ENCODE assay signal across 14 cellular contexts in genomic region chr14:69999246-69999645, GRCh38.
A peak's percentile ranks its signal among the peaks of the same experiment; 100 is the strongest.
DNase-seq lines count a peak whose midpoint lies in the region; ATAC-seq, FAIRE-seq and TF ChIP-seq lines count a peak whose summit lies in the region.
"Had no signal": no experiment of that assay in that cellular context is flagged by ENCODE, and none has a peak within 500 bp of the region (broad histone marks: within the 10 kb centered on the region; RNA-seq: fewer than 3 reads in every experiment).

No MANE protein-coding gene starts in this region.

- H3K36me3 ChIP-seq in adipocyte (ENCODE audit: control insufficient read depth, insufficient read depth, low read length, severe bottlenecking) (peaks cover 3% of the 10 kb centered on the region), keratinocyte (ENCODE audit: control insufficient read depth in 2 of 2, extremely low read depth in 1 of 2, insufficient read depth in 2 of 2, low read length in 2 of 2) (no peaks in the 10 kb centered on the region)

- ATAC-seq in HG03565 (IDR thresholded peaks at IDR 0.05; ENCODE audit: unreplicated experiment) = no peak
- ATAC-seq in HG02759 (IDR thresholded peaks at IDR 0.05; ENCODE audit: unreplicated experiment) = no peak
- ATAC-seq: activated naive CD8-positive, alpha-beta T cell treated with anti-CD3 and anti-CD28 coated beads, Interleukin-2, amount 50 U/mL, for 24 hours; K562; Panc1; stimulated activated effector memory CD8-positive, alpha-beta T cell treated with anti-CD3 and anti-CD28 coated beads, Interleukin-12 subunit alpha, Interleukin-12 subunit beta, amount 100 ng/mL, for 72 hours had no signal

- H3K4me1 ChIP-seq in adipocyte (ENCODE audit: control insufficient read depth, insufficient read depth, low read length) (peaks cover 9% of the 10 kb centered on the region), keratinocyte (ENCODE audit: control insufficient read depth, extremely low read depth, insufficient read depth, low read length) (peaks cover 53% of the 10 kb centered on the region)

- H3K27ac ChIP-seq in keratinocyte (ENCODE audit: control insufficient read depth, insufficient read depth, low read length) = peak overlapping the region; percentile 98

- H3K9me3 ChIP-seq in adipocyte (ENCODE audit: control insufficient read depth, low read length) (no peaks in the 10 kb centered on the region), keratinocyte (ENCODE audit: control insufficient read depth, low read depth, low read length) (no peaks in the 10 kb centered on the region)

- H3K9ac ChIP-seq in adipocyte (ENCODE audit: low read length) (no peak overlapping the region), keratinocyte (ENCODE audit: control insufficient read depth, extremely low read depth, insufficient read depth, low read length) (peak overlapping the region; percentile 68)

- peak; percentile 94 for DNase-seq in COLO668 (lab: John Stamatoyannopoulos, UW; ENCODE audit: unreplicated experiment)
- peak; percentile 80 for DNase-seq in NCI-H146 treated with DMSO at 0.1 percent for 48 hours (lab: John Stamatoyannopoulos, UW; ENCODE audit: unreplicated experiment)
- DNase-seq in adipocyte (ENCODE audit: low read depth) = peak; percentile 3
- DNase-seq in keratinocyte (ENCODE audit: low read depth, low spot score) = peak; percentile 90
- DNase-seq in NOMO-1 (lab: John Stamatoyannopoulos, UW; ENCODE audit: unreplicated experiment in 2 of 2) = no peak
- no peak for DNase-seq in NCI-H82 treated with DMSO at 0.1 percent for 48 hours (lab: John Stamatoyannopoulos, UW; ENCODE audit: unreplicated experiment)
- DNase-seq: activated CD4-positive, alpha-beta T cell treated with anti-CD3 and anti-CD28 coated beads, Interleukin-2, amount 50 U/mL, for 48 hours; activated naive CD8-positive, alpha-beta T cell treated with anti-CD3 and anti-CD28 coated beads, Interleukin-2, amount 50 U/mL, for 24 hours had no signal

- peak; percentile 86 for FAIRE-seq in keratinocyte (lab: Jason Lieb, UNC)
- FAIRE-seq: K562 had no signal

- H2AFZ ChIP-seq in keratinocyte (ENCODE audit: control insufficient read depth, low read length) = no peak overlapping the region

- no peak for TF ChIP-seq CTCF in keratinocyte (optimal IDR thresholded peaks at IDR 0.05 in 1 of 3, IDR thresholded peaks at IDR 0.05 in 1 of 3, conservative IDR thresholded peaks at IDR 0.05 in 1 of 3; ENCODE audit: extremely low read depth in 1 of 3, insufficient read depth in 2 of 3, low read length in 3 of 3)

- no peaks in the 10 kb centered on the region for H4K20me1 ChIP-seq in keratinocyte (ENCODE audit: control insufficient read depth, extremely low read depth, insufficient read depth, low read length)

- H3K27me3 ChIP-seq in adipocyte (replicated peaks; ENCODE audit: control insufficient read depth, insufficient read depth, low read length) = no peaks in the 10 kb centered on the region
- no peaks in the 10 kb centered on the region for H3K27me3 ChIP-seq in keratinocyte (ENCODE audit: control insufficient read depth, extremely low read depth, insufficient read depth, low read length)

- H3K9me1 ChIP-seq in keratinocyte (ENCODE audit: control insufficient read depth, extremely low read depth, insufficient read depth, low read length) = no peaks in the 10 kb centered on the region

- dilution Hi-C loops in keratinocyte (cut with MboI; ENCODE audit: extremely low pct_ligation_motif_present, low sequenced_read_pairs) = no loop called here

- H3K4me3 ChIP-seq in adipocyte (ENCODE audit: low read length) (no peak overlapping the region), keratinocyte (ENCODE audit: control insufficient read depth in 2 of 3, extremely low read depth in 1 of 3, insufficient read depth in 2 of 3, low read depth in 1 of 3, low read length in 3 of 3) (no peak overlapping the region)
- H3K4me3 ChIP-seq: K562, skin epidermis had no signal

- H3K4me2 ChIP-seq in keratinocyte (ENCODE audit: control insufficient read depth, extremely low read depth, insufficient read depth, low read depth, low read length) = peak overlapping the region; percentile 65

- H3K79me2 ChIP-seq in keratinocyte (ENCODE audit: control insufficient read depth, insufficient read depth, low read length) = no peaks in the 10 kb centered on the region

Comparison
In these comparisons a context has a peak if more than half of its experiments do, and no peak if none do; other contexts are left out.
1. DNase-seq: peak in COLO668 (single experiment), NCI-H146 treated with DMSO at 0.1 percent for 48 hours (single experiment), adipocyte (single experiment) and keratinocyte (single experiment); none in NOMO-1 (0 of 2) and NCI-H82 treated with DMSO at 0.1 percent for 48 hours (single experiment).